9 cellular contexts compared by ENCODE assay signal in the genomic region with DNA sequence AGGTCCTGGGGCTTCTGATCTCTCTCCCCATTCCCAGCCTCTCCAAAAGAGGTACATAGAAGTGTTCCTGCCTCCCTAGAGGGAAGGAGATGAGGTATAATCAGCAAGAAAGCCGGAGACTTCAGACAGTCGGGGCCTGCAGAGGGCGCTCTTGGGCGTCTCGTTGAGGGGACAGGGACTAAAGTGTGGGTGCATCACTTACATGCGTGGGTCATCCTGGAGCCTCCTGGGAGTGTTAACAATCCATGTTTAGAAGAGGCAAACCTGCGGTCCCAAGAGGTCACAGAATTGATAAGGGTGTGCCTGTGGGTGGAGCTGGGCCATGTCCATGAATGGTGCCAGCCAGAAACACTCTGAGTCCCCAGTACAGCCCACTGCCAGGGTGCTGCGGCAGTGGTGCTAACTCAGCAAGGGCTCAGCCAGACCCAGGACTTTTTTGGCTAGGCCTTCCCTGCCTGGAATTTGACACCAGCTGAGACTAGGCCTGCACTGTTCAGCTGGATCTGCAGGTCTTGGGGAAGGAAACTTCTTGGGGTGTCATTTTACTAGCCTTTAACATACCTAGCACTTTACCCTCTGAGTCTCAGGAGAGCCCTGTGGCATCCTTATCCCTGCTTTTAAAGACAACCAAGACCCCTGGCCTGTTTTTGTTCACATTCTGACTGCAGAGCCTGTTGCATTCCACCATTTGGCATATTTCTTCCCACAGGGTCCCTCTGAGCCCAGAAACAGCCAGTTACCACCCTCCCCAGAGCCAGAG. TPM values are rescaled to one million over a fixed set of nuclear protein-coding genes. Genes with fewer than 3 reads are reported as not detected.
DNase-seq lines count a peak whose midpoint lies in the region; ATAC-seq and TF ChIP-seq lines count a peak whose summit lies in the region.
"Had no signal": no experiment of that assay in that cellular context is flagged by ENCODE, and none has a peak within 500 bp of the region (broad histone marks: within the 10 kb centered on the region; RNA-seq: fewer than 3 reads in every experiment).

No MANE protein-coding gene starts in this region.

- H3K27ac Mint-ChIP-seq in T-helper 1 cell treated with Interleukin-12 subunit alpha and Interleukin-12 subunit beta and Interleukin-4 antibody, amounts not matched to agents 30 μg/mL and 1 μg/mL, for 36 hours, result peak overlapping the region; percentile 77
- peak overlapping the region in 9 of 10 donors; percentile 30 to 90 (median 78) for H3K27ac Mint-ChIP-seq in naive thymus-derived CD8-positive, alpha-beta T cell

- H3K4me3 ChIP-seq in choroid plexus epithelial cell (ENCODE audit: low read depth, low read length), result no peak overlapping the region
- H3K4me3 ChIP-seq: body of pancreas had no signal

- H3K36me3 Mint-ChIP-seq in T-helper 1 cell treated with Interleukin-12 subunit alpha and Interleukin-12 subunit beta and Interleukin-4 antibody, amounts not matched to agents 30 μg/mL and 1 μg/mL, for 36 hours (ENCODE audit: low read depth), result peaks cover 26% of the 10 kb centered on the region
- peaks cover 0 to 51% (median 9%) of the 10 kb centered on the region in 3 donors for H3K36me3 Mint-ChIP-seq in naive thymus-derived CD8-positive, alpha-beta T cell

- no peaks in the 10 kb centered on the region for H3K27me3 Mint-ChIP-seq in T-helper 1 cell treated with Interleukin-12 subunit alpha and Interleukin-12 subunit beta and Interleukin-4 antibody, amounts not matched to agents 30 μg/mL and 1 μg/mL, for 36 hours (ENCODE audit: low read depth)
- H3K27me3 Mint-ChIP-seq in naive thymus-derived CD8-positive, alpha-beta T cell, result no peaks in the 10 kb centered on the region

- H3K4me1 Mint-ChIP-seq in T-helper 1 cell treated with Interleukin-12 subunit alpha and Interleukin-12 subunit beta and Interleukin-4 antibody, amounts not matched to agents 30 μg/mL and 1 μg/mL, for 36 hours (ENCODE audit: low read depth), result peaks cover 22% of the 10 kb centered on the region
- H3K4me1 Mint-ChIP-seq in naive thymus-derived CD8-positive, alpha-beta T cell, result peaks cover 19 to 57% (median 49%) of the 10 kb centered on the region in 4 donors

- no peak overlapping the region for H3K4me3 Mint-ChIP-seq in T-helper 1 cell treated with Interleukin-12 subunit alpha and Interleukin-12 subunit beta and Interleukin-4 antibody, amounts not matched to agents 30 μg/mL and 1 μg/mL, for 36 hours
- H3K4me3 Mint-ChIP-seq in naive thymus-derived CD8-positive, alpha-beta T cell, result no peak overlapping the region

- DNase-seq in activated CD4-positive, alpha-beta T cell treated with anti-CD3 and anti-CD28 coated beads for 24 hours (ENCODE audit: low read depth in 2 of 2), result peak; percentile 43 to 49
- DNase-seq in activated CD4-positive, alpha-beta T cell treated with anti-CD3 and anti-CD28 coated beads for 1 hour, result no peak
- DNase-seq in choroid plexus epithelial cell (ENCODE audit: low read depth) (peak; percentile 36), GDM1 (lab: John Stamatoyannopoulos, UW) (no peak)
- peak in 6 of 10 donors; percentile 25 to 32 (median 30) for DNase-seq in naive thymus-derived CD8-positive, alpha-beta T cell

- peak; percentile 74 for TF ChIP-seq CTCF in choroid plexus epithelial cell (conservative IDR thresholded peaks at IDR 0.05; ENCODE audit: low read depth, low read length)

- no peaks in the 10 kb centered on the region for H3K9me3 Mint-ChIP-seq in T-helper 1 cell treated with Interleukin-12 subunit alpha and Interleukin-12 subunit beta and Interleukin-4 antibody, amounts not matched to agents 30 μg/mL and 1 μg/mL, for 36 hours
- no peaks in the 10 kb centered on the region for H3K9me3 Mint-ChIP-seq in naive thymus-derived CD8-positive, alpha-beta T cell

- peak in 1 of 2 donors; percentile 35 for ATAC-seq in naive thymus-derived CD8-positive, alpha-beta T cell
- no peak for ATAC-seq in HG03135 (IDR thresholded peaks at IDR 0.05; ENCODE audit: unreplicated experiment)
- ATAC-seq in GM21447 (IDR thresholded peaks at IDR 0.05; ENCODE audit: unreplicated experiment), result no peak
- ATAC-seq: body of pancreas had no signal

- POLR2A ChIA-PET in naive thymus-derived CD8-positive, alpha-beta T cell (lab: Charles Lee), result interaction anchor here (1.0 to 1.2 kb wide), 2 partner anchors 10 to 18 kb away, joined by 3 read pairs; partner anchors contain the start of gene SDF2L1

RNA-seq across cellular contexts. Expression of gene YDJC, which starts 5.5 kb away (rescaled TPM):
- 10 to 100 TPM; 48.8 to 54.0 TPM for total RNA-seq in naive thymus-derived CD8-positive, alpha-beta T cell
- polyA plus RNA-seq in naive thymus-derived CD8-positive, alpha-beta T cell, result 10 to 100 TPM; 38.0 to 68.9 (median 53.6) TPM

RNA-seq across cellular contexts. Expression of gene CCDC116, which starts 8.3 kb away (rescaled TPM):
- under 1 TPM; 0.34 to 0.93 TPM for total RNA-seq in naive thymus-derived CD8-positive, alpha-beta T cell
- not detected for polyA plus RNA-seq in naive thymus-derived CD8-positive, alpha-beta T cell

RNA-seq across cellular contexts. Expression of gene SDF2L1, which starts 17.8 kb away (rescaled TPM):
- total RNA-seq in naive thymus-derived CD8-positive, alpha-beta T cell, result 10 to 100 TPM; 23.2 to 27.8 TPM
- 10 to 100 TPM; 63.1 to 68.9 (median 63.4) TPM for polyA plus RNA-seq in naive thymus-derived CD8-positive, alpha-beta T cell

RNA-seq across cellular contexts. Expression of gene PPIL2, which starts 41.5 kb away (rescaled TPM):
- total RNA-seq in naive thymus-derived CD8-positive, alpha-beta T cell, result 10 to 100 TPM; 78.0 to 79.0 TPM
- 10 to 100 TPM; 19.3 to 44.5 (median 19.8) TPM for polyA plus RNA-seq in naive thymus-derived CD8-positive, alpha-beta T cell

RNA-seq across cellular contexts. Expression of gene UBE2L3, which starts 56.8 kb away (rescaled TPM):
- 10 to 100 TPM; 33.3 to 34.5 TPM for total RNA-seq in naive thymus-derived CD8-positive, alpha-beta T cell
- 10 to 100 TPM; 88.4 to 97.6 (median 96.8) TPM for polyA plus RNA-seq in naive thymus-derived CD8-positive, alpha-beta T cell

Comparison
In these comparisons a context has a peak if more than half of its experiments do, and no peak if none do; other contexts are left out.
1. DNase-seq: peak in activated CD4-positive, alpha-beta T cell treated with anti-CD3 and anti-CD28 coated beads for 24 hours (2 of 2), choroid plexus epithelial cell (single experiment) and naive thymus-derived CD8-positive, alpha-beta T cell (6 of 10); none in activated CD4-positive, alpha-beta T cell treated with anti-CD3 and anti-CD28 coated beads for 1 hour (single experiment) and GDM1 (single experiment).